ENCODE assay signal across 8 cellular contexts in genomic region chr1:162070825-162071224, GRCh38. TPM values are rescaled to one million over a fixed set of nuclear protein-coding genes. Genes with fewer than 3 reads are reported as not detected.
DNase-seq lines count a peak whose midpoint lies in the region; ATAC-seq and TF ChIP-seq lines count a peak whose summit lies in the region.

No MANE protein-coding gene starts in this region.

- H3K27me3 ChIP-seq in ascending aorta = no peaks in the 10 kb centered on the region
- peaks cover 0 to 5% (median 0%) of the 10 kb centered on the region in 5 donors for H3K27me3 ChIP-seq in subcutaneous abdominal adipose tissue (ENCODE audit: control insufficient read depth in 5 of 5, insufficient read depth in 4 of 5, low read length in 5 of 5)

- in situ Hi-C loops in KBM-7 (cut with MboI; ENCODE audit: low pct_unique_long_range_greater_than_20kb, low sequenced_read_pairs) = no loop called here

- peaks cover 51% of the 10 kb centered on the region for H3K27me3 Mint-ChIP-seq in activated CD4-positive, alpha-beta T cell treated with anti-CD3 and anti-CD28 coated beads for 36 hours

- H3K4me1 ChIP-seq in ascending aorta (peaks cover 0 to 11% of the 10 kb centered on the region in 2 donors), subcutaneous abdominal adipose tissue (ENCODE audit: control insufficient read depth in 5 of 5, insufficient read depth in 5 of 5, low read length in 5 of 5) (peaks cover 0 to 25% (median 19%) of the 10 kb centered on the region in 5 donors)

- no peak overlapping the region for H3K27ac Mint-ChIP-seq in activated CD4-positive, alpha-beta T cell treated with anti-CD3 and anti-CD28 coated beads for 36 hours

- H3K27ac ChIP-seq in ascending aorta (no peak overlapping the region), subcutaneous abdominal adipose tissue (ENCODE audit: low read depth, low read length) (no peak overlapping the region)

- no peaks in the 10 kb centered on the region for H3K4me1 Mint-ChIP-seq in activated CD4-positive, alpha-beta T cell treated with anti-CD3 and anti-CD28 coated beads for 36 hours

- no peak overlapping the region for H3K4me3 Mint-ChIP-seq in activated CD4-positive, alpha-beta T cell treated with anti-CD3 and anti-CD28 coated beads for 36 hours

- no peak for ATAC-seq in activated CD4-positive, alpha-beta T cell treated with anti-CD3 and anti-CD28 coated beads for 36 hours

- peak; percentile 10 for DNase-seq in activated CD4-positive, alpha-beta T cell treated with anti-CD3 and anti-CD28 coated beads for 36 hours
- no peak for DNase-seq in activated CD4-positive, alpha-beta T cell treated with anti-CD3 and anti-CD28 coated beads, Interleukin-2, amount 50 U/mL, for 1 hour
- DNase-seq in ascending aorta (ENCODE audit: low spot score in 2 of 2) (no peak), left kidney (ENCODE audit: low read depth, low spot score) (peak; percentile 50), AML-193 (lab: John Stamatoyannopoulos, UW) (no peak), NCI-H2196 (lab: John Stamatoyannopoulos, UW; ENCODE audit: unreplicated experiment) (no peak), KBM-7 (no peak)

- POLR2A ChIA-PET in activated CD4-positive, alpha-beta T cell treated with anti-CD3 and anti-CD28 coated beads for 36 hours (lab: Charles Lee) = no interaction called here

- H3K9me3 ChIP-seq in ascending aorta (peaks cover 0 to 7% of the 10 kb centered on the region in 2 donors), subcutaneous abdominal adipose tissue (ENCODE audit: control insufficient read depth in 5 of 5, low read length in 5 of 5) (peaks cover 0 to 5% (median 4%) of the 10 kb centered on the region in 5 donors)

- H3K36me3 Mint-ChIP-seq in activated CD4-positive, alpha-beta T cell treated with anti-CD3 and anti-CD28 coated beads for 36 hours (ENCODE audit: low read depth) = no peaks in the 10 kb centered on the region

- intact Hi-C loops in activated CD4-positive, alpha-beta T cell treated with anti-CD3 and anti-CD28 coated beads for 36 hours (cut with DNase I, micrococcal nuclease) = no loop called here
- intact Hi-C loops in ascending aorta (cut with DNase I) = loop anchor here (5.0 kb wide), 1 partner anchor 141 kb away; no protein-coding TSS in a partner anchor

- H3K9ac ChIP-seq in subcutaneous abdominal adipose tissue (ENCODE audit: low read length in 5 of 5) = no peak overlapping the region

- H3K36me3 ChIP-seq in ascending aorta (no peaks in the 10 kb centered on the region), subcutaneous abdominal adipose tissue (ENCODE audit: control insufficient read depth in 5 of 5, insufficient read depth in 5 of 5, low read length in 5 of 5) (no peaks in the 10 kb centered on the region)

- H3K4me3 ChIP-seq in ascending aorta (peak overlapping the region; percentile 85 to 96), subcutaneous abdominal adipose tissue (ENCODE audit: low read depth in 1 of 5, low read length in 5 of 5) (peak overlapping the region in 3 of 5 donors; percentile 65 to 76 (median 73))

- H3K9me3 Mint-ChIP-seq in activated CD4-positive, alpha-beta T cell treated with anti-CD3 and anti-CD28 coated beads for 36 hours (ENCODE audit: low read depth) = no peaks in the 10 kb centered on the region

- no peak for TF ChIP-seq CTCF in ascending aorta (IDR thresholded peaks at IDR 0.05)

- CTCF ChIA-PET in activated CD4-positive, alpha-beta T cell treated with anti-CD3 and anti-CD28 coated beads for 36 hours (lab: Charles Lee) = interaction anchor here (0.7 to 1.0 kb wide), 3 partner anchors 21 to 323 kb away, joined by 3 read pairs; no protein-coding TSS in a partner anchor

RNA-seq across cellular contexts. Expression of gene NOS1AP, which starts 1.3 kb away (rescaled TPM):
- under 1 TPM; 0.34 to 0.35 TPM for total RNA-seq in activated CD4-positive, alpha-beta T cell treated with anti-CD3 and anti-CD28 coated beads for 36 hours
- 5.0 TPM for total RNA-seq in ascending aorta

RNA-seq across cellular contexts. Expression of gene OLFML2B, which starts 47.2 kb away (rescaled TPM):
- under 1 TPM; 0.14 to 0.28 TPM for total RNA-seq in activated CD4-positive, alpha-beta T cell treated with anti-CD3 and anti-CD28 coated beads for 36 hours
- total RNA-seq in ascending aorta = 79.7 TPM

Comparison
In these comparisons a context has a peak if more than half of its experiments do, and no peak if none do; other contexts are left out.
1. DNase-seq: peak in activated CD4-positive, alpha-beta T cell treated with anti-CD3 and anti-CD28 coated beads for 36 hours (single experiment) and left kidney (single experiment); none in activated CD4-positive, alpha-beta T cell treated with anti-CD3 and anti-CD28 coated beads, Interleukin-2, amount 50 U/mL, for 1 hour (single experiment), ascending aorta (0 of 2), AML-193 (0 of 2), NCI-H2196 (single experiment) and KBM-7 (single experiment).
2. RNA of gene OLFML2B, which starts 47.2 kb away (total RNA-seq): 79.7 TPM in ascending aorta (single experiment); 0.14 to 0.28 TPM in activated CD4-positive, alpha-beta T cell treated with anti-CD3 and anti-CD28 coated beads for 36 hours; every median in the first group is over 10 times any median in the second.